Comparison of ENCODE assay signal across 16 cellular contexts in the genomic region with DNA sequence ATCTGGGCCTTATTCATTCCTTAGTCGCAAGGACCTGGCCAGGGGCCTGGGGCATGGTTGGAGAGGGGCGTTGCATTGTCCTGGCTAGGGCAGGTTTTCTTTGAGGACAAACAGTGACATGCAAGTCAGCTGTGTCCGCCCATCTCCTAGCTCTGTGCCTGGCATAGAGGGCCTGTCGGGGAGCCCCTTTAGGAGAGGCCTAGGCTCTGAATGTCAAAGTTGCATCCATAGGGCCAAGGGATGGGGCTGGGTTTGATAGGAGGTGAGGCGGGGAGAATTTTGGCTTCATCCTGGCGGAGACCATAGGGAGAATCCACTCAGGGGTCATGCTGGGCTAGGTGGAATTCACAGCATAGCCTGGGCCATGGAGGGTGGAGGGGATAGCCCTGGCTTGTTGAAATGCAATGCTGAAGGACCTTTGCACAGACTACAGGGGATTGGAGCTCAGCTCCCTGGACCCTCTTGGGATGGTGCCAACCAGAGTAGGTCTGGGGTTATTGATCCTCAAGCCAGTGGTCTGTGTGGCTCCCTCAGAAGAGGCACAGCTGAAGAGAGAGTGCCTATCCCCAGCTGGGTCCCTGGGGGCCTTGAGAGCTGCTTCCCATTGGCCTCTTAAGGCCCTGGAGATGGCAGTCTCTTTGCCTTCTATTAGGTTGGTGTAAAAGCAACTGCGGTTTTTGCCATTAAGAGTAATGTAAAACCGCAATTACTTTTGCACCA.
DNase-seq lines count a peak whose midpoint lies in the region; ATAC-seq and TF ChIP-seq lines count a peak whose summit lies in the region.
"Had no signal": no experiment of that assay in that cellular context is flagged by ENCODE, and none has a peak within 500 bp of the region (broad histone marks: within the 10 kb centered on the region; RNA-seq: fewer than 3 reads in every experiment).

No MANE protein-coding gene starts in this region.

- intact Hi-C loops in activated naive CD4-positive, alpha-beta T cell treated with anti-CD3 and anti-CD28 coated beads for 36 hours (cut with micrococcal nuclease): no loop called here
- intact Hi-C loops in activated T-helper 1 cell treated with anti-CD3 and anti-CD28 coated beads, Interleukin-12 subunit alpha, Interleukin-12 subunit beta, Interleukin-2, Interleukin-4 antibody, amounts not matched to agents 30 ng/mL and 10 ng/mL and 1 ng/mL, durations not matched to agents 14 hours and 24 hours and 36 hours (cut with micrococcal nuclease): no loop called here
- intact Hi-C loops in natural killer cell (cut with micrococcal nuclease): no loop called here

- H3K4me3 ChIP-seq in thoracic aorta: peak overlapping the region; percentile 80
- H3K4me3 ChIP-seq: HAP-1 had no signal

- no peaks in the 10 kb centered on the region for H3K36me3 Mint-ChIP-seq in activated naive CD4-positive, alpha-beta T cell treated with anti-CD3 and anti-CD28 coated beads for 36 hours (ENCODE audit: low read depth)
- peaks cover 3% of the 10 kb centered on the region for H3K36me3 Mint-ChIP-seq in activated T-helper 1 cell treated with anti-CD3 and anti-CD28 coated beads, Interleukin-12 subunit alpha, Interleukin-12 subunit beta, Interleukin-2, Interleukin-4 antibody, amounts not matched to agents 30 ng/mL and 10 ng/mL and 1 ng/mL, durations not matched to agents 14 hours and 24 hours and 36 hours (ENCODE audit: low read depth)
- H3K36me3 Mint-ChIP-seq in natural killer cell: no peaks in the 10 kb centered on the region
- H3K36me3 Mint-ChIP-seq: activated CD4-positive, alpha-beta memory T cell treated with anti-CD3 and anti-CD28 coated beads for 36 hours; CD4-positive, alpha-beta memory T cell had no signal

- H3K27me3 Mint-ChIP-seq in activated naive CD4-positive, alpha-beta T cell treated with anti-CD3 and anti-CD28 coated beads for 36 hours (ENCODE audit: low read depth): no peaks in the 10 kb centered on the region
- peaks cover 4% of the 10 kb centered on the region for H3K27me3 Mint-ChIP-seq in activated T-helper 1 cell treated with anti-CD3 and anti-CD28 coated beads, Interleukin-12 subunit alpha, Interleukin-12 subunit beta, Interleukin-2, Interleukin-4 antibody, amounts not matched to agents 30 ng/mL and 10 ng/mL and 1 ng/mL, durations not matched to agents 14 hours and 24 hours and 36 hours (ENCODE audit: insufficient read depth)
- no peaks in the 10 kb centered on the region for H3K27me3 Mint-ChIP-seq in natural killer cell (ENCODE audit: low read depth in 2 of 2)
- H3K27me3 Mint-ChIP-seq: activated CD4-positive, alpha-beta memory T cell treated with anti-CD3 and anti-CD28 coated beads for 36 hours; CD4-positive, alpha-beta memory T cell had no signal

- H3K36me3 ChIP-seq in thoracic aorta: no peaks in the 10 kb centered on the region
- H3K36me3 ChIP-seq: HAP-1 had no signal

- H3K27me3 ChIP-seq in thoracic aorta (replicated peaks; ENCODE audit: insufficient read depth): no peaks in the 10 kb centered on the region

- H3K9me3 ChIP-seq in thoracic aorta: no peaks in the 10 kb centered on the region
- H3K9me3 ChIP-seq: HAP-1 had no signal

- no peak overlapping the region for H3K27ac Mint-ChIP-seq in activated naive CD4-positive, alpha-beta T cell treated with anti-CD3 and anti-CD28 coated beads for 36 hours
- H3K27ac Mint-ChIP-seq in activated T-helper 1 cell treated with anti-CD3 and anti-CD28 coated beads, Interleukin-12 subunit alpha, Interleukin-12 subunit beta, Interleukin-2, Interleukin-4 antibody, amounts not matched to agents 30 ng/mL and 10 ng/mL and 1 ng/mL, durations not matched to agents 14 hours and 24 hours and 36 hours: peak overlapping the region; percentile 56
- H3K27ac Mint-ChIP-seq in natural killer cell: peak overlapping the region; percentile 92 to 93
- H3K27ac Mint-ChIP-seq: activated CD4-positive, alpha-beta memory T cell treated with anti-CD3 and anti-CD28 coated beads for 36 hours had no signal

- TF ChIP-seq CTCF in natural killer cell (IDR thresholded peaks at IDR 0.05) (no peak), thoracic aorta (IDR thresholded peaks at IDR 0.05) (no peak)

- H3K27ac ChIP-seq in thoracic aorta: peak overlapping the region; percentile 96 to 99
- H3K27ac ChIP-seq: parathyroid adenoma had no signal

- H3K4me3 Mint-ChIP-seq in activated naive CD4-positive, alpha-beta T cell treated with anti-CD3 and anti-CD28 coated beads for 36 hours: no peak overlapping the region
- H3K4me3 Mint-ChIP-seq in activated T-helper 1 cell treated with anti-CD3 and anti-CD28 coated beads, Interleukin-12 subunit alpha, Interleukin-12 subunit beta, Interleukin-2, Interleukin-4 antibody, amounts not matched to agents 30 ng/mL and 10 ng/mL and 1 ng/mL, durations not matched to agents 14 hours and 24 hours and 36 hours: no peak overlapping the region
- H3K4me3 Mint-ChIP-seq in natural killer cell: no peak overlapping the region
- H3K4me3 Mint-ChIP-seq: activated CD4-positive, alpha-beta memory T cell treated with anti-CD3 and anti-CD28 coated beads for 36 hours; CD4-positive, alpha-beta memory T cell had no signal

- peaks cover 40 to 95% of the 10 kb centered on the region in 2 donors for H3K4me1 ChIP-seq in thoracic aorta (ENCODE audit: control insufficient read depth in 1 of 2, low read depth in 2 of 2)
- H3K4me1 ChIP-seq: HAP-1, parathyroid adenoma had no signal

- no peaks in the 10 kb centered on the region for H3K9me3 Mint-ChIP-seq in activated naive CD4-positive, alpha-beta T cell treated with anti-CD3 and anti-CD28 coated beads for 36 hours
- no peaks in the 10 kb centered on the region for H3K9me3 Mint-ChIP-seq in activated T-helper 1 cell treated with anti-CD3 and anti-CD28 coated beads, Interleukin-12 subunit alpha, Interleukin-12 subunit beta, Interleukin-2, Interleukin-4 antibody, amounts not matched to agents 30 ng/mL and 10 ng/mL and 1 ng/mL, durations not matched to agents 14 hours and 24 hours and 36 hours
- H3K9me3 Mint-ChIP-seq in natural killer cell: no peaks in the 10 kb centered on the region
- H3K9me3 Mint-ChIP-seq: activated CD4-positive, alpha-beta memory T cell treated with anti-CD3 and anti-CD28 coated beads for 36 hours; CD4-positive, alpha-beta memory T cell had no signal

- H3K4me1 Mint-ChIP-seq in activated naive CD4-positive, alpha-beta T cell treated with anti-CD3 and anti-CD28 coated beads for 36 hours (ENCODE audit: low read depth): no peaks in the 10 kb centered on the region
- peaks cover 14% of the 10 kb centered on the region for H3K4me1 Mint-ChIP-seq in activated T-helper 1 cell treated with anti-CD3 and anti-CD28 coated beads, Interleukin-12 subunit alpha, Interleukin-12 subunit beta, Interleukin-2, Interleukin-4 antibody, amounts not matched to agents 30 ng/mL and 10 ng/mL and 1 ng/mL, durations not matched to agents 14 hours and 24 hours and 36 hours (ENCODE audit: low read depth)
- peaks cover 81 to 95% of the 10 kb centered on the region in 2 donors for H3K4me1 Mint-ChIP-seq in natural killer cell

- peak; percentile 1 for DNase-seq in activated naive CD4-positive, alpha-beta T cell treated with anti-CD3 and anti-CD28 coated beads for 36 hours
- DNase-seq in activated naive CD4-positive, alpha-beta T cell treated with anti-CD3 and anti-CD28 coated beads, Interleukin-2, amount 50 U/mL, for 16 hours: no peak
- no peak for DNase-seq in activated T-helper 1 cell treated with anti-CD3 and anti-CD28 coated beads, Interleukin-12 subunit alpha, Interleukin-12 subunit beta, Interleukin-2, Interleukin-4 antibody, amounts not matched to agents 30 ng/mL and 10 ng/mL and 1 ng/mL, durations not matched to agents 14 hours and 24 hours and 36 hours (ENCODE audit: low spot score)
- DNase-seq in natural killer cell (no peak), thoracic aorta (ENCODE audit: low spot score) (no peak), COLO668 (lab: John Stamatoyannopoulos, UW; ENCODE audit: unreplicated experiment) (no peak)
- DNase-seq in activated CD8-positive, alpha-beta memory T cell treated with anti-CD3 and anti-CD28 coated beads for 24 hours: no peak
- no peak for DNase-seq in stimulated activated CD4-positive, alpha-beta T cell treated with anti-CD3 and anti-CD28 coated beads, Interleukin-15, amount 100 ng/mL, for 24 hours
- DNase-seq: activated CD4-positive, alpha-beta memory T cell treated with anti-CD3 and anti-CD28 coated beads for 36 hours; CD4-positive, alpha-beta memory T cell; dermis blood vessel endothelial cell; kidney glomerular epithelial cell; NCI-H2107; NCI-H774 had no signal

- CTCF ChIA-PET in activated naive CD4-positive, alpha-beta T cell treated with anti-CD3 and anti-CD28 coated beads for 36 hours (lab: Charles Lee): no interaction called here

- ATAC-seq in natural killer cell (no peak), thoracic aorta (ENCODE audit: insufficient number of reproducible peaks, low FRiP score, low read depth) (no peak)
